ENCODE assay signal across 26 cellular contexts in genomic region chr22:23115825-23116494, GRCh38. TPM values are rescaled to one million over a fixed set of nuclear protein-coding genes. Genes with fewer than 3 reads are reported as not detected.
DNase-seq lines count a peak whose midpoint lies in the region; ATAC-seq, FAIRE-seq and TF ChIP-seq lines count a peak whose summit lies in the region.
"Had no signal": no experiment of that assay in that cellular context is flagged by ENCODE, and none has a peak within 500 bp of the region (broad histone marks: within the 10 kb centered on the region; RNA-seq: fewer than 3 reads in every experiment).

No MANE protein-coding gene starts in this region.

- H3K9me1 ChIP-seq in K562 (ENCODE audit: control insufficient read depth, insufficient read depth, low read length): peaks cover 11% of the 10 kb centered on the region

- H3K27me3 ChIP-seq in HepG2 (ENCODE audit: control insufficient read depth in 1 of 2, insufficient read depth in 2 of 2, low read length in 2 of 2) (no peaks in the 10 kb centered on the region), right lobe of liver (no peaks in the 10 kb centered on the region), K562 (ENCODE audit: control insufficient read depth in 2 of 2, insufficient read depth in 2 of 2, low read length in 2 of 2) (peaks cover 46 to 98% of the 10 kb centered on the region in 2 experiments; a peak in 4 of 5 replicates), mesendoderm (ENCODE audit: insufficient read depth, low read length, poor library complexity) (no peaks in the 10 kb centered on the region)
- H3K27me3 ChIP-seq: Peyer's patch, SJSA1 had no signal

- no peak overlapping the region for H3K4me3 ChIP-seq in HepG2 (replicated peaks in 1 of 3; ENCODE audit: insufficient read depth in 1 of 3, low read depth in 2 of 3, low read length in 3 of 3)
- no peak overlapping the region for H3K4me3 ChIP-seq in right lobe of liver
- no peak overlapping the region for H3K4me3 ChIP-seq in K562
- H3K4me3 ChIP-seq in mesendoderm (ENCODE audit: low read length): no peak overlapping the region
- H3K4me3 ChIP-seq: GM23338, Peyer's patch, SJSA1 had no signal

- CTCF ChIA-PET in HepG2 (lab: Yijun Ruan, JAX; ENCODE audit: low intra/inter-chr PET ratio, low total read pairs): no interaction called here
- CTCF ChIA-PET in K562 (lab: Yijun Ruan, JAX; ENCODE audit: low intra/inter-chr PET ratio): no interaction called here

- WGBS in HepG2 (ENCODE audit: low lambda C conversion rate): 95% methylated on average over 6 of the region's 18 CpGs
- WGBS in right lobe of liver (ENCODE audit: insufficient coverage, low coverage, low lambda C conversion rate, missing lambda C conversion rate): 57% methylated on average over 3 of the region's 18 CpGs
- WGBS in K562 (ENCODE audit: insufficient coverage, low coverage, missing lambda C conversion rate): 7% methylated on average over 18 of the region's 18 CpGs
- WGBS in mesendoderm (ENCODE audit: extremely low coverage, insufficient coverage, low lambda C conversion rate): no CpG with 5 or more reads among the region's 18 CpGs

- H3K9me3 ChIP-seq in HepG2 (ENCODE audit: low read length): no peaks in the 10 kb centered on the region
- H3K9me3 ChIP-seq in right lobe of liver: no peaks in the 10 kb centered on the region
- no peaks in the 10 kb centered on the region for H3K9me3 ChIP-seq in K562 (replicated peaks; ENCODE audit: control insufficient read depth, insufficient read depth, low read depth, low read length)
- H3K9me3 ChIP-seq: Peyer's patch, SJSA1 had no signal

- no peaks in the 10 kb centered on the region for H3K79me1 ChIP-seq in mesendoderm (ENCODE audit: low read length)

- H4K20me1 ChIP-seq in HepG2 (ENCODE audit: insufficient read depth, low read length) (no peaks in the 10 kb centered on the region), K562 (replicated peaks; ENCODE audit: control insufficient read depth, insufficient read depth, low read length) (peaks cover 88% of the 10 kb centered on the region)

- H3K18ac ChIP-seq in mesendoderm (ENCODE audit: low read length): no peak overlapping the region

- no peak overlapping the region for H4K5ac ChIP-seq in mesendoderm (ENCODE audit: low read length)

- no peak overlapping the region for H3K23ac ChIP-seq in mesendoderm (ENCODE audit: low read length)

- peak overlapping the region; percentile 42 for H3K56ac ChIP-seq in mesendoderm (ENCODE audit: low read length)

- H3K4ac ChIP-seq in mesendoderm (ENCODE audit: low read depth, low read length): no peak overlapping the region

- DNase-seq in HepG2 (ENCODE audit: low spot score) (no peak), right lobe of liver (no peak), K562 (ENCODE audit: extremely low read depth in 1 of 4, low spot score in 3 of 4) (peak in 3 of 4 experiments; percentile 61 to 63 (median 63)), mesendoderm (no peak), kidney tubule cell (ENCODE audit: low spot score) (no peak), HFFc6 (no peak), SHP77 treated with DMSO at 0.1 percent for 48 hours (lab: John Stamatoyannopoulos, UW) (no peak), NCI-H1694 treated with DMSO at 0.1 percent for 48 hours (lab: John Stamatoyannopoulos, UW) (no peak)
- DNase-seq: 8988T, DMS53, GDM1, HCEC 1CT, Karpas-422, MV-4-11, NCI-H187 treated with DMSO at 0.1 percent for 48 hours, NCI-H524, NCI-H82, Peyer's patch had no signal

- no peaks in the 10 kb centered on the region for H3K9me3 Mint-ChIP-seq in HFFc6
- H3K9me3 Mint-ChIP-seq: GM23338, IgD-negative memory B cell had no signal

- no peaks in the 10 kb centered on the region for H3K36me3 Mint-ChIP-seq in HFFc6 (ENCODE audit: low read depth)
- H3K36me3 Mint-ChIP-seq: IgD-negative memory B cell had no signal

- TF ChIP-seq CTCF in HepG2 (CRISPR knock-in tag; IDR thresholded peaks at IDR 0.05): no peak
- TF ChIP-seq CTCF in right lobe of liver (IDR thresholded peaks at IDR 0.05): no peak
- 0 out of 6 replicates have a peak, but pooled peaks of 1 of the 3 experiments have one; percentile 1 for TF ChIP-seq CTCF in K562 (IDR thresholded peaks at IDR 0.05 in 2 of 3, conservative IDR thresholded peaks at IDR 0.05 in 1 of 3; ENCODE audit: insufficient read depth in 2 of 3, low read depth in 1 of 3, low read length in 3 of 3)
- TF ChIP-seq CTCF in HFFc6 (IDR thresholded peaks at IDR 0.05): no peak

- in situ Hi-C loops in HepG2 (cut with HindIII; ENCODE audit: extremely low pct_ligation_motif_present, low pct_unique_long_range_greater_than_20kb) (no loop called here), K562 (cut with MboI) (no loop called here)

- intact Hi-C loops in HepG2 (cut with micrococcal nuclease; ENCODE audit: unreplicated experiment): no loop called here
- intact Hi-C loops in right lobe of liver (cut with DNase I): no loop called here
- intact Hi-C loops in K562 (cut with micrococcal nuclease): loop anchor here (2.0 kb wide), 1 partner anchor 19 kb away; no protein-coding TSS in a partner anchor

- TF ChIP-seq RAD21 in HepG2 (CRISPR knock-in tag; IDR thresholded peaks at IDR 0.05) (no peak), K562 (CRISPR knock-in tag; conservative IDR thresholded peaks at IDR 0.05 in 1 of 2, IDR thresholded peaks at IDR 0.05 in 1 of 2) (no peak)

- H3K4me2 ChIP-seq in HepG2 (ENCODE audit: low read depth, low read length) (no peak overlapping the region), K562 (ENCODE audit: insufficient read depth, low read length) (no peak overlapping the region), mesendoderm (ENCODE audit: low read length) (no peak overlapping the region)
- H3K4me2 ChIP-seq: GM23338 had no signal

- no peak overlapping the region for H3K27ac Mint-ChIP-seq in HFFc6
- H3K27ac Mint-ChIP-seq: GM23338, IgD-negative memory B cell had no signal

- TF ChIP-seq EP300 in HepG2 (IDR thresholded peaks at IDR 0.05; ENCODE audit: low read depth in 2 of 2, low read length in 2 of 2): no peak
- no peak for TF ChIP-seq EP300 in HepG2 (CRISPR knock-in tag; IDR thresholded peaks at IDR 0.05; ENCODE audit: borderline replicate concordance)
- no peak for TF ChIP-seq EP300 in K562 (IDR thresholded peaks at IDR 0.05; ENCODE audit: low read length)

- peaks cover 5% of the 10 kb centered on the region for H3K27me3 Mint-ChIP-seq in HFFc6 (ENCODE audit: insufficient read depth)
- H3K27me3 Mint-ChIP-seq: IgD-negative memory B cell had no signal

- H3K79me2 ChIP-seq in HepG2 (ENCODE audit: insufficient read depth, low read length): no peaks in the 10 kb centered on the region
- no peaks in the 10 kb centered on the region for H3K79me2 ChIP-seq in K562 (ENCODE audit: control insufficient read depth, insufficient read depth, low read length)
- no peaks in the 10 kb centered on the region for H3K79me2 ChIP-seq in mesendoderm (ENCODE audit: control insufficient read depth, insufficient read depth, low read length)

- H2BK120ac ChIP-seq in mesendoderm (ENCODE audit: low read depth, low read length): no peak overlapping the region

- H4K8ac ChIP-seq in mesendoderm (ENCODE audit: low read depth, low read length): no peak overlapping the region

- TF ChIP-seq POLR2A in HepG2 (IDR thresholded peaks at IDR 0.05; ENCODE audit: insufficient read depth in 1 of 2, low read depth in 2 of 2, low read length in 2 of 2) (no peak), right lobe of liver (IDR thresholded peaks at IDR 0.05) (no peak), K562 (conservative IDR thresholded peaks at IDR 0.05) (no peak)

- ATAC-seq in HepG2 (no peak), right lobe of liver (no peak), K562 (no peak)

- H2BK15ac ChIP-seq in mesendoderm (replicated peaks; ENCODE audit: low read depth): no peak overlapping the region

- POLR2A ChIA-PET in HepG2 (lab: Yijun Ruan, JAX): no interaction called here
- POLR2A ChIA-PET in K562 (lab: Yijun Ruan, JAX): interaction anchor here (0.6 to 19.0 kb wide), 9 partner anchors 12 to 596 kb away, joined by 3 to 414 read pairs (median 5); partner anchors contain the start of gene GNAZ

- FAIRE-seq in HepG2 (lab: Jason Lieb, UNC) (no peak), K562 (lab: Jason Lieb, UNC) (no peak)
- FAIRE-seq: D721Med, GM18507, HTR-8/SVneo had no signal

- no peak overlapping the region for H2AFZ ChIP-seq in HepG2 (ENCODE audit: low read length)
- H2AFZ ChIP-seq in K562 (ENCODE audit: low read depth, low read length): no peak overlapping the region
- H2AFZ ChIP-seq: GM23338 had no signal

- H3K27ac ChIP-seq in HepG2 (ENCODE audit: extremely low read length, insufficient read depth, low read length) (no peak overlapping the region), right lobe of liver (no peak overlapping the region), K562 (ENCODE audit: extremely low read depth, low read depth, low read length) (no peak overlapping the region), mesendoderm (ENCODE audit: low read depth, low read length) (no peak overlapping the region)
- H3K27ac ChIP-seq: C4-2B, Peyer's patch, SJSA1 had no signal

- BruUV-seq in HepG2 (replicated peaks; lab: Mats Ljungman, UMichigan) (no TSS peak), K562 (replicated peaks; lab: Mats Ljungman, UMichigan) (no TSS peak)

- H2BK5ac ChIP-seq in mesendoderm (ENCODE audit: low read length): no peak overlapping the region

- H3K4me1 ChIP-seq in HepG2 (ENCODE audit: insufficient read depth, low read length): no peaks in the 10 kb centered on the region
- no peaks in the 10 kb centered on the region for H3K4me1 ChIP-seq in right lobe of liver
- peaks cover 9 to 32% of the 10 kb centered on the region in 2 experiments; a peak in 4 of 5 replicates for H3K4me1 ChIP-seq in K562 (replicated peaks in 1 of 2; ENCODE audit: control insufficient read depth in 2 of 2, insufficient read depth in 2 of 2, low read length in 2 of 2)
- H3K4me1 ChIP-seq in mesendoderm (ENCODE audit: control insufficient read depth, low read depth, low read length): no peaks in the 10 kb centered on the region
- H3K4me1 ChIP-seq: Peyer's patch, SJSA1 had no signal

- peaks cover 2 to 4% of the 10 kb centered on the region in 2 experiments; a peak in 3 of 5 replicates for H3K36me3 ChIP-seq in HepG2 (replicated peaks in 1 of 2; ENCODE audit: control insufficient read depth in 1 of 2, insufficient read depth in 2 of 2, low read length in 2 of 2)
- H3K36me3 ChIP-seq in right lobe of liver: no peaks in the 10 kb centered on the region
- H3K36me3 ChIP-seq in K562 (ENCODE audit: control insufficient read depth, insufficient read depth, low read length): no peaks in the 10 kb centered on the region
- H3K36me3 ChIP-seq in mesendoderm (ENCODE audit: control insufficient read depth, insufficient read depth, low read length): no peaks in the 10 kb centered on the region
- H3K36me3 ChIP-seq: Peyer's patch had no signal

- H3K4me3 Mint-ChIP-seq in HFFc6: no peak overlapping the region
- H3K4me3 Mint-ChIP-seq: GM23338, IgD-negative memory B cell had no signal

- H3K4me1 Mint-ChIP-seq in HFFc6 (ENCODE audit: low read depth): no peaks in the 10 kb centered on the region

- no peak overlapping the region for H3K9ac ChIP-seq in HepG2 (ENCODE audit: insufficient read depth, low read depth, low read length)
- peak overlapping the region in 1 of 2 experiments; percentile 20; a peak in 2 of 4 replicates for H3K9ac ChIP-seq in K562 (ENCODE audit: insufficient read depth in 1 of 2, low read depth in 2 of 2, low read length in 2 of 2)
- no peak overlapping the region for H3K9ac ChIP-seq in mesendoderm (ENCODE audit: low read length)

- no peak overlapping the region for H2AK5ac ChIP-seq in mesendoderm (ENCODE audit: low read length)

RNA-seq across cellular contexts. Expression of gene RSPH14, which starts 25.8 kb away (rescaled TPM):
- total RNA-seq in HepG2 (2016; rRNA removed; fragmentation: Illumina TruSeq; extraction: Trizol): 1.1 and 1.3 TPM in 2 replicates
- total RNA-seq in HepG2 (2016; cell fraction: cytosol; rRNA removed; fragmentation: Illumina TruSeq; extraction: Trizol; ENCODE audit: low read depth): 0.35 and 0.71 TPM in 2 replicates
- total RNA-seq in HepG2 (2016; cell fraction: insoluble cytoplasmic fraction; rRNA removed; fragmentation: Illumina TruSeq; extraction: Trizol): 0.67 and 1.0 TPM in 2 replicates
- total RNA-seq in HepG2 (2016; cell fraction: membrane; rRNA removed; fragmentation: Illumina TruSeq; extraction: Trizol): 0.40 and 1.1 TPM in 2 replicates
- total RNA-seq in HepG2 (2016; cell fraction: nucleus; rRNA removed; fragmentation: Illumina TruSeq; extraction: Trizol): 0.94 TPM in 1 of 2 replicates, not detected in the other
- 0.86 and 1.2 TPM in 2 replicates for polyA plus RNA-seq in HepG2 (2011; rRNA removed)
- polyA plus RNA-seq in HepG2 (2011; cell fraction: cytosol; rRNA removed): 0.55 and 0.93 TPM in 2 replicates
- polyA plus RNA-seq in HepG2 (2011; cell fraction: nucleus; rRNA removed): 0.48 and 0.50 TPM in 2 replicates
- polyA plus RNA-seq in HepG2 (2012): 0.58 and 2.0 TPM in 2 replicates
- polyA plus RNA-seq in HepG2 (2016; cell fraction: cytosol; fragmentation: Illumina TruSeq; extraction: Trizol; ENCODE audit: low read depth): 0.60 and 0.71 TPM in 2 replicates
- polyA plus RNA-seq in HepG2 (2016; cell fraction: insoluble cytoplasmic fraction; fragmentation: Illumina TruSeq; extraction: Trizol; ENCODE audit: low read depth): 0.40 and 1.1 TPM in 2 replicates
- 0.47 and 2.4 TPM in 2 replicates for polyA plus RNA-seq in HepG2 (2016; cell fraction: membrane; fragmentation: Illumina TruSeq; extraction: Trizol; ENCODE audit: low read depth)
- 1.6 and 2.0 TPM in 2 replicates for polyA plus RNA-seq in HepG2 (2016; cell fraction: nucleus; fragmentation: Illumina TruSeq; extraction: Trizol; ENCODE audit: insufficient read depth, low read depth)
- polyA minus RNA-seq in HepG2 (2011; rRNA and poly(A)+ RNA removed; ENCODE audit: low replicate concordance): 1.4 TPM in 1 of 2 replicates, not detected in the other
- polyA minus RNA-seq in HepG2 (2011; cell fraction: cytosol; rRNA and poly(A)+ RNA removed): not detected in 2 replicates
- polyA minus RNA-seq in HepG2 (2011; cell fraction: nucleus; rRNA and poly(A)+ RNA removed): 1.0 and 1.4 TPM in 2 replicates
- total RNA-seq in right lobe of liver: not detected
- not detected in 2 replicates for total RNA-seq in K562 (2011; cell fraction: chromatin; rRNA removed; ENCODE audit: low replicate concordance)
- total RNA-seq in K562 (2011; cell fraction: nucleolus; rRNA removed): not detected in 2 replicates
- total RNA-seq in K562 (2011; cell fraction: nucleoplasm; rRNA removed): not detected in 2 replicates
- total RNA-seq in K562 (2014; rRNA removed): not detected in 2 replicates
- total RNA-seq in K562 (2014; rRNA removed; fragmentation: Illumina TruSeq; extraction: Trizol): not detected in 2 replicates
- not detected in 2 replicates for total RNA-seq in K562 (2015; rRNA removed; fragmentation: Illumina TruSeq; extraction: Trizol)
- total RNA-seq in K562 (2021): not detected in 2 replicates
- 0.24 TPM in 1 of 2 replicates, not detected in the other for polyA plus RNA-seq in K562 (2011; rRNA removed)
- not detected in 2 replicates for polyA plus RNA-seq in K562 (2011; cell fraction: cytosol; rRNA removed)
- polyA plus RNA-seq in K562 (2011; cell fraction: nucleus; rRNA removed): 0.27 TPM in 1 of 2 replicates, not detected in the other
- not detected in 2 replicates for polyA plus RNA-seq in K562 (2012)
- not detected in 2 replicates for polyA plus RNA-seq in K562 (2014; fragmentation: Illumina TruSeq; extraction: Trizol)
- under 1 TPM in 1 of 2 experiments, not detected in 1; 0.35 TPM for polyA plus RNA-seq in K562 (2014; fragmentation: Nextera tagmentation; extraction: Ambion mirVana)
- polyA plus RNA-seq in K562 (2014; rRNA removed): not detected in 2 replicates
- not detected in 2 replicates for polyA minus RNA-seq in K562 (2011; rRNA and poly(A)+ RNA removed)
- not detected in 2 replicates for polyA minus RNA-seq in K562 (2011; cell fraction: cytosol; rRNA and poly(A)+ RNA removed)
- polyA minus RNA-seq in K562 (2011; cell fraction: nucleus; rRNA and poly(A)+ RNA removed): not detected in 2 replicates
- 0.20 TPM for polyA plus RNA-seq in mesendoderm (2013, experiment 1 of 2)
- 0.20 TPM for polyA plus RNA-seq in mesendoderm (2013, experiment 2 of 2)
- not detected for total RNA-seq in HFFc6 (2021; fragmentation: NEBNext Ultra II Directional; extraction: Animal tissue kit (Norgen Biotek cat#: 25700))
- total RNA-seq: GM23338, M059J, Peyer's patch, SJSA1 had no signal

RNA-seq across cellular contexts. Expression of gene RAB36, which starts 29.3 kb away (rescaled TPM):
- 0.20 and 0.24 TPM in 2 replicates for total RNA-seq in HepG2 (2016; rRNA removed; fragmentation: Illumina TruSeq; extraction: Trizol)
- total RNA-seq in HepG2 (2016; cell fraction: cytosol; rRNA removed; fragmentation: Illumina TruSeq; extraction: Trizol; ENCODE audit: low read depth): 0.10 TPM in 1 of 2 replicates, not detected in the other
- 0.24 and 0.37 TPM in 2 replicates for total RNA-seq in HepG2 (2016; cell fraction: insoluble cytoplasmic fraction; rRNA removed; fragmentation: Illumina TruSeq; extraction: Trizol)
- 0.12 and 0.17 TPM in 2 replicates for total RNA-seq in HepG2 (2016; cell fraction: membrane; rRNA removed; fragmentation: Illumina TruSeq; extraction: Trizol)
- 0.19 TPM in 2 replicates for total RNA-seq in HepG2 (2016; cell fraction: nucleus; rRNA removed; fragmentation: Illumina TruSeq; extraction: Trizol)
- polyA plus RNA-seq in HepG2 (2011; rRNA removed): 0.86 and 1.0 TPM in 2 replicates
- 0.74 and 0.89 TPM in 2 replicates for polyA plus RNA-seq in HepG2 (2011; cell fraction: cytosol; rRNA removed)
- polyA plus RNA-seq in HepG2 (2011; cell fraction: nucleus; rRNA removed): 0.59 and 0.71 TPM in 2 replicates
- polyA plus RNA-seq in HepG2 (2012): 0.49 and 0.95 TPM in 2 replicates
- 0.03 and 0.05 TPM in 2 replicates for polyA plus RNA-seq in HepG2 (2016; cell fraction: cytosol; fragmentation: Illumina TruSeq; extraction: Trizol; ENCODE audit: low read depth)
- polyA plus RNA-seq in HepG2 (2016; cell fraction: insoluble cytoplasmic fraction; fragmentation: Illumina TruSeq; extraction: Trizol; ENCODE audit: low read depth): 0.22 and 0.23 TPM in 2 replicates
- 0.14 and 0.15 TPM in 2 replicates for polyA plus RNA-seq in HepG2 (2016; cell fraction: membrane; fragmentation: Illumina TruSeq; extraction: Trizol; ENCODE audit: low read depth)
- 0.19 and 0.33 TPM in 2 replicates for polyA plus RNA-seq in HepG2 (2016; cell fraction: nucleus; fragmentation: Illumina TruSeq; extraction: Trizol; ENCODE audit: insufficient read depth, low read depth)
- 0.02 and 2.6 TPM in 2 replicates for polyA minus RNA-seq in HepG2 (2011; rRNA and poly(A)+ RNA removed; ENCODE audit: low replicate concordance)
- 0.44 and 0.49 TPM in 2 replicates for polyA minus RNA-seq in HepG2 (2011; cell fraction: cytosol; rRNA and poly(A)+ RNA removed)
- 0.37 and 0.64 TPM in 2 replicates for polyA minus RNA-seq in HepG2 (2011; cell fraction: nucleus; rRNA and poly(A)+ RNA removed)
- total RNA-seq in right lobe of liver: under 1 TPM; 0.07 to 0.65 (median 0.19) TPM
- not detected in 2 replicates for total RNA-seq in K562 (2011; cell fraction: chromatin; rRNA removed; ENCODE audit: low replicate concordance)
- not detected in 2 replicates for total RNA-seq in K562 (2011; cell fraction: nucleolus; rRNA removed)
- not detected in 2 replicates for total RNA-seq in K562 (2011; cell fraction: nucleoplasm; rRNA removed)
- 0.04 and 0.50 TPM in 2 replicates for total RNA-seq in K562 (2014; rRNA removed)
- total RNA-seq in K562 (2014; rRNA removed; fragmentation: Illumina TruSeq; extraction: Trizol): not detected in 2 replicates
- not detected in 2 replicates for total RNA-seq in K562 (2015; rRNA removed; fragmentation: Illumina TruSeq; extraction: Trizol)
- 0.09 TPM in 1 of 2 replicates, not detected in the other for total RNA-seq in K562 (2021)
- polyA plus RNA-seq in K562 (2011; rRNA removed): 0.01 and 0.04 TPM in 2 replicates
- 0.58 TPM in 1 of 2 replicates, not detected in the other for polyA plus RNA-seq in K562 (2011; cell fraction: cytosol; rRNA removed)
- polyA plus RNA-seq in K562 (2011; cell fraction: nucleus; rRNA removed): 0.06 TPM in 1 of 2 replicates, not detected in the other
- polyA plus RNA-seq in K562 (2012): 0.08 and 0.18 TPM in 2 replicates
- polyA plus RNA-seq in K562 (2014; fragmentation: Illumina TruSeq; extraction: Trizol): not detected in 2 replicates
- polyA plus RNA-seq in K562 (2014; fragmentation: Nextera tagmentation; extraction: Ambion mirVana): under 1 TPM; 0.04 to 0.08 TPM
- 0.08 TPM in 1 of 2 replicates, not detected in the other for polyA plus RNA-seq in K562 (2014; rRNA removed)
- 0.42 TPM in 1 of 2 replicates, not detected in the other for polyA minus RNA-seq in K562 (2011; rRNA and poly(A)+ RNA removed)
- not detected in 2 replicates for polyA minus RNA-seq in K562 (2011; cell fraction: cytosol; rRNA and poly(A)+ RNA removed)
- 0.11 and 0.40 TPM in 2 replicates for polyA minus RNA-seq in K562 (2011; cell fraction: nucleus; rRNA and poly(A)+ RNA removed)
- 0.67 TPM for polyA plus RNA-seq in mesendoderm (2013, experiment 1 of 2)
- 0.64 TPM for polyA plus RNA-seq in mesendoderm (2013, experiment 2 of 2)
- 1 to 10 TPM; 5.4 to 7.1 (median 6.3) TPM for total RNA-seq in HFFc6 (2021; fragmentation: NEBNext Ultra II Directional; extraction: Animal tissue kit (Norgen Biotek cat#: 25700))

RNA-seq across cellular contexts. Expression of gene GNAZ, which starts 45.6 kb away (rescaled TPM):
- total RNA-seq in HepG2 (2016; rRNA removed; fragmentation: Illumina TruSeq; extraction: Trizol) (22.3 and 22.8 TPM in 2 replicates), right lobe of liver (1 to 10 TPM in 2 of 6 experiments, under 1 TPM in 4; 0.15 to 1.5 (median 0.53) TPM), K562 (2014; rRNA removed) (0.14 and 0.24 TPM in 2 replicates), K562 (2014; rRNA removed; fragmentation: Illumina TruSeq; extraction: Trizol) (0.04 and 0.10 TPM in 2 replicates), K562 (2015; rRNA removed; fragmentation: Illumina TruSeq; extraction: Trizol) (0.04 and 0.11 TPM in 2 replicates), K562 (2021) (0.22 and 0.74 TPM in 2 replicates)
- 16.3 and 16.9 TPM in 2 replicates for total RNA-seq in HepG2 (2016; cell fraction: cytosol; rRNA removed; fragmentation: Illumina TruSeq; extraction: Trizol; ENCODE audit: low read depth)
- 19.4 and 21.2 TPM in 2 replicates for total RNA-seq in HepG2 (2016; cell fraction: insoluble cytoplasmic fraction; rRNA removed; fragmentation: Illumina TruSeq; extraction: Trizol)
- total RNA-seq in HepG2 (2016; cell fraction: membrane; rRNA removed; fragmentation: Illumina TruSeq; extraction: Trizol): 39.6 and 41.4 TPM in 2 replicates
- total RNA-seq in HepG2 (2016; cell fraction: nucleus; rRNA removed; fragmentation: Illumina TruSeq; extraction: Trizol): 11.5 and 12.9 TPM in 2 replicates
- polyA plus RNA-seq in HepG2 (2011; rRNA removed) (11.4 and 16.2 TPM in 2 replicates), K562 (2011; rRNA removed) (0.13 and 0.22 TPM in 2 replicates), K562 (2014; fragmentation: Illumina TruSeq; extraction: Trizol) (0.12 and 0.13 TPM in 2 replicates), K562 (2014; fragmentation: Nextera tagmentation; extraction: Ambion mirVana) (not detected), K562 (2014; rRNA removed) (0.18 TPM in 1 of 2 replicates, not detected in the other)
- polyA plus RNA-seq in HepG2 (2011; cell fraction: cytosol; rRNA removed): 16.1 and 16.8 TPM in 2 replicates
- 10.1 and 15.9 TPM in 2 replicates for polyA plus RNA-seq in HepG2 (2011; cell fraction: nucleus; rRNA removed)
- polyA plus RNA-seq in HepG2 (2012): 10.4 and 16.9 TPM in 2 replicates
- 10.5 and 11.3 TPM in 2 replicates for polyA plus RNA-seq in HepG2 (2016; cell fraction: cytosol; fragmentation: Illumina TruSeq; extraction: Trizol; ENCODE audit: low read depth)
- 20.3 and 22.4 TPM in 2 replicates for polyA plus RNA-seq in HepG2 (2016; cell fraction: insoluble cytoplasmic fraction; fragmentation: Illumina TruSeq; extraction: Trizol; ENCODE audit: low read depth)
- 27.3 and 30.4 TPM in 2 replicates for polyA plus RNA-seq in HepG2 (2016; cell fraction: membrane; fragmentation: Illumina TruSeq; extraction: Trizol; ENCODE audit: low read depth)
- 19.7 and 20.5 TPM in 2 replicates for polyA plus RNA-seq in HepG2 (2016; cell fraction: nucleus; fragmentation: Illumina TruSeq; extraction: Trizol; ENCODE audit: insufficient read depth, low read depth)
- 9.8 and 19.7 TPM in 2 replicates for polyA minus RNA-seq in HepG2 (2011; rRNA and poly(A)+ RNA removed; ENCODE audit: low replicate concordance)
- polyA minus RNA-seq in HepG2 (2011; cell fraction: cytosol; rRNA and poly(A)+ RNA removed): 10.9 and 12.2 TPM in 2 replicates
- polyA minus RNA-seq in HepG2 (2011; cell fraction: nucleus; rRNA and poly(A)+ RNA removed): 5.7 and 8.5 TPM in 2 replicates
- 0.79 and 1.2 TPM in 2 replicates for total RNA-seq in K562 (2011; cell fraction: chromatin; rRNA removed; ENCODE audit: low replicate concordance)
- 0.50 and 0.79 TPM in 2 replicates for total RNA-seq in K562 (2011; cell fraction: nucleolus; rRNA removed)
- 0.29 and 0.46 TPM in 2 replicates for total RNA-seq in K562 (2011; cell fraction: nucleoplasm; rRNA removed)
- 0.15 and 0.31 TPM in 2 replicates for polyA plus RNA-seq in K562 (2011; cell fraction: cytosol; rRNA removed)
- 0.35 and 0.60 TPM in 2 replicates for polyA plus RNA-seq in K562 (2011; cell fraction: nucleus; rRNA removed)
- polyA plus RNA-seq in K562 (2012): 0.14 and 0.26 TPM in 2 replicates
- 0.21 and 0.32 TPM in 2 replicates for polyA minus RNA-seq in K562 (2011; rRNA and poly(A)+ RNA removed)
- 0.57 TPM in 1 of 2 replicates, not detected in the other for polyA minus RNA-seq in K562 (2011; cell fraction: cytosol; rRNA and poly(A)+ RNA removed)
- 0.40 and 0.67 TPM in 2 replicates for polyA minus RNA-seq in K562 (2011; cell fraction: nucleus; rRNA and poly(A)+ RNA removed)
- polyA plus RNA-seq in mesendoderm (2013, experiment 1 of 2): 4.0 TPM
- polyA plus RNA-seq in mesendoderm (2013, experiment 2 of 2): 3.9 TPM
- total RNA-seq in HFFc6 (2021; fragmentation: NEBNext Ultra II Directional; extraction: Animal tissue kit (Norgen Biotek cat#: 25700)): 10 to 100 TPM; 19.0 to 22.5 (median 20.1) TPM

Comparison
In these comparisons a context has a peak if more than half of its experiments do, and no peak if none do; other contexts are left out.
1. RNA of gene GNAZ, which starts 45.6 kb away (total RNA-seq): 11.5 to 41.4 TPM in HepG2 and 19.0 to 22.5 TPM in HFFc6; 0.15 to 1.5 TPM in right lobe of liver and 0.04 to 1.2 TPM in K562; every median in the first group is over 4 times any median in the second.
2. DNase-seq: peak in K562 (3 of 4); none in HepG2 (single experiment), right lobe of liver (0 of 3), mesendoderm (single experiment), kidney tubule cell (single experiment), HFFc6 (single experiment), SHP77 treated with DMSO at 0.1 percent for 48 hours (single experiment) and NCI-H1694 treated with DMSO at 0.1 percent for 48 hours (single experiment).
3. Of the 241 proteins assayed by ChIP-seq in both HepG2 and K562: peak only in HepG2: none; only in K562: BHLHE40 and ETS1; in both: none; in neither: 236; mixed calls (peak in some experiments, not most) for 3.